In the genomic region with DNA sequence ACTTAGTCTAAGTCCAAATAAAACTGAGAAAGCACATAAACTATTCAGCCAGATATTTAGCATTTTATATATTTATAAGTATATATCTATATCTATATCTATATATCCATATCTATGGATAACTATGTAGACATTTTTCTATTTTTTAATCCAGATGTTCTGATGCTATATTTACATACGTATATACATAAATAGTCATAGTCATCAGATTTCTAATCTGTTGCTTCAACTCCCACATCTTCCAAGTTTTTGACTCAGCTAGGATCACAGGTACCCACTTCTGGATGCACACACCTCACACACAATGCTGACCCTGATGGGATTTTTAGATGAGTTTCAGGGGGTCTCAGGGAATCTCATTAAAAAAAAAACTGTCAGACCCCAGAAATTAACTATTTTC, we compare ENCODE assay signal across 30 cellular contexts. TPM values are rescaled to one million over a fixed set of nuclear protein-coding genes. Genes with fewer than 3 reads are reported as not detected.
"Had no signal": no experiment of that assay in that cellular context is flagged by ENCODE, and none has a peak within 500 bp of the region (broad histone marks: within the 10 kb centered on the region; RNA-seq: fewer than 3 reads in every experiment).

No MANE protein-coding gene starts in this region.

- DNase-seq: activated B cell treated with CpG ODN at 0.5 μM for 24 hours; activated CD4-positive, alpha-beta memory T cell treated with anti-CD3 and anti-CD28 coated beads for 36 hours; activated CD4-positive, alpha-beta T cell treated with anti-CD3 and anti-CD28 coated beads for 4 hours; activated CD4-positive, alpha-beta T cell treated with anti-CD3 and anti-CD28 coated beads, Interleukin-2, amount 10 ng/mL, durations not matched to agents 24 days and 14 days; activated CD4-positive, alpha-beta T cell treated with anti-CD3 and anti-CD28 coated beads, Interleukin-2, amount 50 U/mL, for 1 hour; activated CD4-positive, alpha-beta T cell treated with anti-CD3 and anti-CD28 coated beads, Interleukin-2, amount 50 U/mL, for 4 hours; activated CD4-positive, CD25-positive, alpha-beta regulatory T cell treated with anti-CD3 and anti-CD28 coated beads, Interleukin-2, amount 50 U/mL, for 72 hours; activated CD8-positive, alpha-beta memory T cell treated with anti-CD3 and anti-CD28 coated beads, Interleukin-2, amount 50 U/mL, for 4 hours; activated CD8-positive, alpha-beta T cell treated with anti-CD3 and anti-CD28 coated beads for 36 hours; activated effector memory CD4-positive, alpha-beta T cell treated with Interleukin-2 at 50 U/mL for 16 hours; activated gamma-delta T cell; activated naive CD4-positive, alpha-beta T cell treated with anti-CD3 and anti-CD28 coated beads, Interleukin-2, amount 10 ng/mL, durations not matched to agents 7 days and 5 days; activated naive CD4-positive, alpha-beta T cell treated with Interleukin-2 at 50 U/mL for 16 hours; activated naive CD8-positive, alpha-beta T cell treated with anti-CD3 and anti-CD28 coated beads, Interleukin-2, amount 10 ng/mL, durations not matched to agents 7 days and 5 days; activated naive CD8-positive, alpha-beta T cell treated with anti-CD3 and anti-CD28 coated beads, Interleukin-2, amount 50 U/mL, for 24 hours; activated T-cell treated with anti-CD3 and anti-CD28 coated beads for 4 hours; activated T-cell treated with anti-CD3 and anti-CD28 coated beads, Interleukin-2, amount 50 U/mL, for 1 hour; activated T-cell treated with anti-CD3 and anti-CD28 coated beads, Interleukin-2, amount 50 U/mL, for 4 hours; amygdala; anterior cingulate cortex; caudate nucleus; cerebellar nuclear complex; T-helper 1 cell; T-helper 2 cell; T-helper 9 cell had no signal

- H3K36me3 ChIP-seq: ascending aorta, cardiac muscle cell had no signal

- H3K27me3 ChIP-seq: ascending aorta, cardiac muscle cell had no signal

- H3K4me3 ChIP-seq: ascending aorta, cardiac muscle cell had no signal

- H3K27ac ChIP-seq: ascending aorta, cardiac muscle cell had no signal

- H3K9me3 ChIP-seq: ascending aorta had no signal

- ATAC-seq: activated CD8-positive, alpha-beta T cell treated with anti-CD3 and anti-CD28 coated beads for 36 hours; activated naive CD8-positive, alpha-beta T cell treated with anti-CD3 and anti-CD28 coated beads, Interleukin-2, amount 50 U/mL, for 24 hours; activated T-cell treated with anti-CD3 and anti-CD28 coated beads, Interleukin-2, amount 50 U/mL, for 4 hours had no signal

- FAIRE-seq: bronchial epithelial cell had no signal

RNA-seq across cellular contexts. Expression of a gene that starts 52.2 kb away (rescaled TPM):
- total RNA-seq: activated B cell treated with CpG ODN at 0.5 μM for 24 hours; activated CD4-positive, alpha-beta T cell treated with anti-CD3 and anti-CD28 coated beads, Interleukin-2, amount 10 ng/mL, durations not matched to agents 24 days and 14 days; activated CD8-positive, alpha-beta memory T cell treated with anti-CD3 and anti-CD28 coated beads for 36 hours; activated T-helper 2 cell treated with anti-CD3 and anti-CD28 coated beads, Interferon-gamma antibody, Interleukin-2, Interleukin-4, amounts not matched to agents 10 μg/mL and 5 μg/mL and 100 μg/mL, durations not matched to agents 14 hours and 24 hours and 36 hours; ascending aorta; bronchial epithelial cell had no signal
